ENCODE assay signal across 12 cellular contexts in genomic region chr5:32928761-32929160, GRCh38.
"Had no signal": no experiment of that assay in that cellular context is flagged by ENCODE, and none has a peak within 500 bp of the region (broad histone marks: within the 10 kb centered on the region; RNA-seq: fewer than 3 reads in every experiment).

No MANE protein-coding gene starts in this region.

- H3K27ac ChIP-seq: lower lobe of right lung, VCaP had no signal

- DNase-seq: activated CD4-positive, alpha-beta memory T cell treated with anti-CD3 and anti-CD28 coated beads, Interleukin-2, amount 10 ng/mL, durations not matched to agents 7 days and 5 days; activated CD8-positive, alpha-beta memory T cell treated with anti-CD3 and anti-CD28 coated beads, Interleukin-2, amount 50 U/mL, for 4 hours; activated naive CD4-positive, alpha-beta T cell; cortex of kidney; effector CD8-positive, alpha-beta T cell; hypothalamus; lower lobe of right lung; naive B cell; T1000 had no signal

- FAIRE-seq: urothelium cell line had no signal

- ATAC-seq: lower lobe of right lung had no signal

- H3K4me3 ChIP-seq: lower lobe of right lung, smooth muscle cell had no signal

- H3K36me3 ChIP-seq: lower lobe of right lung had no signal
